In the genomic region with DNA sequence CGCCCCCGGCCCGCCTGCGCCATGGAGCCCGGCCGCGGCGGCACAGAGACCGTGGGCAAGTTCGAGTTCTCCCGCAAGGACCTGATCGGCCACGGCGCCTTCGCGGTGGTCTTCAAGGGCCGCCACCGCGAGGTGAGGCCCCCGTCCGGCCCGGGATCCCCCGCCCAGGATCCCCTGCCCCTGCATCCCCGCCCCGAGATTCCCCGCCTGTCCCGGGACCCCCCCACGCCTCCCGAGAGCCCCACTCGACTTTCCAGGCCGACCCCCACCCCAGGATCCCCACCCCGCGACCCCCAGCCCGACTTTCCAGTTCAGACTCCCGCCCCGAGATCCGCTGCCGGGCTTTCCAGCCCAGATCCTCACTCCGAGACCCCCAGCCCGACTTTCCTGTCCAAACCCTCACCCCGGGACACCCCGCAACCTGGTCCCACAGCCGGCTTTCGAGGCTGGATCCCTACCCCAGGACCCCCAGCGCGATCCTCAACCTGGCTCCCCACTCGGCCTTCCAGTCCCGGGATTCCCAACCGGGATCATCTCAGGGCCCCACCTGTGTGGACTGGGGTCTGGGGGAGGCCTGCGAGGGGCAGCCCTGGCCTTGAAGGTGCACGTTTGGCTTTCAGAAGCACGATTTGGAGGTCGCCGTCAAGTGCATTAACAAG, we compare ENCODE assay signal across 1 cellular context.
A peak's percentile ranks its signal among the peaks of the same experiment; 100 is the strongest.
TF ChIP-seq lines count a peak whose summit lies in the region.

No MANE protein-coding gene starts in this region.

TF ChIP-seq in H1, 55 proteins besides CTCF, POLR2A, EP300 and RAD21:
- TF ChIP-seq NRF1 (IDR thresholded peaks at IDR 0.05; ENCODE audit: low read depth, low read length) (no peak), TAF1 (IDR thresholded peaks at IDR 0.05; ENCODE audit: low read depth, low read length) (no peak), KDM4A (IDR thresholded peaks at IDR 0.05; ENCODE audit: low read depth, low read length, severe bottlenecking) (peak; percentile 29)
